In the genomic region with DNA sequence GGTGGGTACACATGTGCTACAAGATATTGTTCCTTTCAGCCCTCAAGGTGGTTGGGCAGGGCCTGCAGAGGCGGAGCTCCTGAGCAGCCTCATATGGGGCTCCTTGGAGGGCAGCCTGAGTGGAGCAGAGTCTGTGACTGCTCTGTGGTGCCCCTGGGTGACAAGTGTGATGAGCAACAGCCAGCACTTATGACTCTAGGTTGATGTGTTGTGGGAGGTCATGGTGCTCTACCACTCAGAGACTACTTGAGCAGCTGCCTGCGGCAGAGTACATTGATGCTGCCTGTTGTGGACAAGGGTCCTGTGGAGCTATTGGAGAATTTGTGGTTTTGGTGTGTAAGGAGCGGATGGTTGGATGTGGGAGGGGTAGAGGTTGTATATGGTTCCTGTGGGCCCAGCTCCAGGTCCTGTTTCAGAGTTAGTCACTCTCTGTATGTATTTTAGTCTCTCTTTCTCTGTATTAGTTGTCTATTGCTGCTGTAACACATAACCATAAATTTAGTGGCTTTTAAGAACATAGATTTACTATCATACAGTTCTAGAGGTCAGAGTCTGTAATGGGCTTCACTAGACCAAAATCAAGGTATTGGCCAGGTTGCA, we compare ENCODE assay signal across 1 cellular context.
TF ChIP-seq lines count a peak whose summit lies in the region.

No MANE protein-coding gene starts in this region.

TF ChIP-seq in GM23338, 12 proteins besides CTCF, POLR2A, EP300 and RAD21 (continued from another document):
- TF ChIP-seq, protein P1, sequence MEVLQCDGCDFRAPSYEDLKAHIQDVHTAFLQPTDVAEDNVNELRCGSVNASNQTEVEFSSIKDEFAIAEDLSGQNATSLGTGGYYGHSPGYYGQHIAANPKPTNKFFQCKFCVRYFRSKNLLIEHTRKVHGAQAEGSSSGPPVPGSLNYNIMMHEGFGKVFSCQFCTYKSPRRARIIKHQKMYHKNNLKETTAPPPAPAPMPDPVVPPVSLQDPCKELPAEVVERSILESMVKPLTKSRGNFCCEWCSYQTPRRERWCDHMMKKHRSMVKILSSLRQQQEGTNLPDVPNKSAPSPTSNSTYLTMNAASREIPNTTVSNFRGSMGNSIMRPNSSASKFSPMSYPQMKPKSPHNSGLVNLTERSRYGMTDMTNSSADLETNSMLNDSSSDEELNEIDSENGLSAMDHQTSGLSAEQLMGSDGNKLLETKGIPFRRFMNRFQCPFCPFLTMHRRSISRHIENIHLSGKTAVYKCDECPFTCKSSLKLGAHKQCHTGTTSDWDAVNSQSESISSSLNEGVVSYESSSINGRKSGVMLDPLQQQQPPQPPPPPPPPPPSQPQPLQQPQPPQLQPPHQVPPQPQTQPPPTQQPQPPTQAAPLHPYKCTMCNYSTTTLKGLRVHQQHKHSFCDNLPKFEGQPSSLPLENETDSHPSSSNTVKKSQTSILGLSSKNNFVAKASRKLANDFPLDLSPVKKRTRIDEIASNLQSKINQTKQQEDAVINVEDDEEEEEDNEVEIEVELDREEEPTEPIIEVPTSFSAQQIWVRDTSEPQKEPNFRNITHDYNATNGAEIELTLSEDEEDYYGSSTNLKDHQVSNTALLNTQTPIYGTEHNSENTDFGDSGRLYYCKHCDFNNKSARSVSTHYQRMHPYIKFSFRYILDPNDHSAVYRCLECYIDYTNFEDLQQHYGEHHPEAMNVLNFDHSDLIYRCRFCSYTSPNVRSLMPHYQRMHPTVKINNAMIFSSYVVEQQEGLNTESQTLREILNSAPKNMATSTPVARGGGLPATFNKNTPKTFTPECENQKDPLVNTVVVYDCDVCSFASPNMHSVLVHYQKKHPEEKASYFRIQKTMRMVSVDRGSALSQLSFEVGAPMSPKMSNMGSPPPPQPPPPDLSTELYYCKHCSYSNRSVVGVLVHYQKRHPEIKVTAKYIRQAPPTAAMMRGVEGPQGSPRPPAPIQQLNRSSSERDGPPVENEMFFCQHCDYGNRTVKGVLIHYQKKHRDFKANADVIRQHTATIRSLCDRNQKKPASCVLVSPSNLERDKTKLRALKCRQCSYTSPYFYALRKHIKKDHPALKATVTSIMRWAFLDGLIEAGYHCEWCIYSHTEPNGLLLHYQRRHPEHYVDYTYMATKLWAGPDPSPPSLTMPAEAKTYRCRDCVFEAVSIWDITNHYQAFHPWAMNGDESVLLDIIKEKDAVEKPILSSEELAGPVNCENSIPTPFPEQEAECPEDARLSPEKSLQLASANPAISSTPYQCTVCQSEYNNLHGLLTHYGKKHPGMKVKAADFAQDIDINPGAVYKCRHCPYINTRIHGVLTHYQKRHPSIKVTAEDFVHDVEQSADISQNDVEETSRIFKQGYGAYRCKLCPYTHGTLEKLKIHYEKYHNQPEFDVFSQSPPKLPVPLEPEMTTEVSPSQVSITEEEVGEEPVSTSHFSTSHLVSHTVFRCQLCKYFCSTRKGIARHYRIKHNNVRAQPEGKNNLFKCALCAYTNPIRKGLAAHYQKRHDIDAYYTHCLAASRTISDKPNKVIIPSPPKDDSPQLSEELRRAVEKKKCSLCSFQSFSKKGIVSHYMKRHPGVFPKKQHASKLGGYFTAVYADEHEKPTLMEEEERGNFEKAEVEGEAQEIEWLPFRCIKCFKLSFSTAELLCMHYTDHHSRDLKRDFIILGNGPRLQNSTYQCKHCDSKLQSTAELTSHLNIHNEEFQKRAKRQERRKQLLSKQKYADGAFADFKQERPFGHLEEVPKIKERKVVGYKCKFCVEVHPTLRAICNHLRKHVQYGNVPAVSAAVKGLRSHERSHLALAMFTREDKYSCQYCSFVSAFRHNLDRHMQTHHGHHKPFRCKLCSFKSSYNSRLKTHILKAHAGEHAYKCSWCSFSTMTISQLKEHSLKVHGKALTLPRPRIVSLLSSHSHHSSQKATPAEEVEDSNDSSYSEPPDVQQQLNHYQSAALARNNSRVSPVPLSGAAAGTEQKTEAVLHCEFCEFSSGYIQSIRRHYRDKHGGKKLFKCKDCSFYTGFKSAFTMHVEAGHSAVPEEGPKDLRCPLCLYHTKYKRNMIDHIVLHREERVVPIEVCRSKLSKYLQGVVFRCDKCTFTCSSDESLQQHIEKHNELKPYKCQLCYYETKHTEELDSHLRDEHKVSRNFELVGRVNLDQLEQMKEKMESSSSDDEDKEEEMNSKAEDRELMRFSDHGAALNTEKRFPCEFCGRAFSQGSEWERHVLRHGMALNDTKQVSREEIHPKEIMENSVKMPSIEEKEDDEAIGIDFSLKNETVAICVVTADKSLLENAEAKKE (CRISPR knock-in tag; IDR thresholded peaks at IDR 0.05) = no peak
- no peak for TF ChIP-seq CREB1 (CRISPR knock-in tag; IDR thresholded peaks at IDR 0.05; ENCODE audit: low read depth)
- no peak for TF ChIP-seq POLR2AphosphoS5 (IDR thresholded peaks at IDR 0.05; ENCODE audit: low read depth)
- TF ChIP-seq, protein P2, sequence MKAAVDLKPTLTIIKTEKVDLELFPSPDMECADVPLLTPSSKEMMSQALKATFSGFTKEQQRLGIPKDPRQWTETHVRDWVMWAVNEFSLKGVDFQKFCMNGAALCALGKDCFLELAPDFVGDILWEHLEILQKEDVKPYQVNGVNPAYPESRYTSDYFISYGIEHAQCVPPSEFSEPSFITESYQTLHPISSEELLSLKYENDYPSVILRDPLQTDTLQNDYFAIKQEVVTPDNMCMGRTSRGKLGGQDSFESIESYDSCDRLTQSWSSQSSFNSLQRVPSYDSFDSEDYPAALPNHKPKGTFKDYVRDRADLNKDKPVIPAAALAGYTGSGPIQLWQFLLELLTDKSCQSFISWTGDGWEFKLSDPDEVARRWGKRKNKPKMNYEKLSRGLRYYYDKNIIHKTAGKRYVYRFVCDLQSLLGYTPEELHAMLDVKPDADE (IDR thresholded peaks at IDR 0.05) = no peak
- TF ChIP-seq ZNF331 (CRISPR knock-in tag; IDR thresholded peaks at IDR 0.05; ENCODE audit: low read depth) = no peak
- TF ChIP-seq ZNF114 (CRISPR knock-in tag; IDR thresholded peaks at IDR 0.05) = no peak
- no peak for TF ChIP-seq EZH2phosphoT487 (IDR thresholded peaks at IDR 0.05; ENCODE audit: unreplicated experiment)
- no peak for TF ChIP-seq EZH2 (IDR thresholded peaks at IDR 0.05; ENCODE audit: low read depth, unreplicated experiment)
- no peak for TF ChIP-seq JUNB (IDR thresholded peaks at IDR 0.05; ENCODE audit: unreplicated experiment)
- TF ChIP-seq STAT1 (IDR thresholded peaks at IDR 0.05; ENCODE audit: unreplicated experiment) = no peak
TF ChIP-seq in GM23338: peak in this region for 0.
